18 cellular contexts compared by ENCODE assay signal in genomic region chr1:36212782-36213181, GRCh38. TPM values are rescaled to one million over a fixed set of nuclear protein-coding genes. Genes with fewer than 3 reads are reported as not detected.
DNase-seq lines count a peak whose midpoint lies in the region; ATAC-seq, FAIRE-seq and TF ChIP-seq lines count a peak whose summit lies in the region.
"Had no signal": no experiment of that assay in that cellular context is flagged by ENCODE, and none has a peak within 500 bp of the region (broad histone marks: within the 10 kb centered on the region; RNA-seq: fewer than 3 reads in every experiment).

No MANE protein-coding gene starts in this region.

- H4K91ac ChIP-seq in neuronal stem cell (ENCODE audit: low read depth, low read length, poor library complexity) = no peak overlapping the region

- CTCF ChIA-PET in Caco-2 (lab: Charles Lee) = no interaction called here
- CTCF ChIA-PET in GM12878 (lab: Yijun Ruan, JAX) = no interaction called here

- H2AFZ ChIP-seq in GM12878 (ENCODE audit: control insufficient read depth, low read depth, low read length) (peak overlapping the region; percentile 65), neuronal stem cell (ENCODE audit: low read length) (peak overlapping the region; percentile 39)
- H2AFZ ChIP-seq: neural progenitor cell had no signal

- no peak overlapping the region for H4K8ac ChIP-seq in neuronal stem cell (ENCODE audit: low read depth, low read length)

- H3K4me1 ChIP-seq in Caco-2 (no peaks in the 10 kb centered on the region), GM12878 (ENCODE audit: control insufficient read depth, insufficient read depth, low read length) (peaks cover 3% of the 10 kb centered on the region; the same call in 1 of the 2 replicates), neuronal stem cell (ENCODE audit: control insufficient read depth in 2 of 2, insufficient read depth in 1 of 2, low read depth in 1 of 2, low read length in 2 of 2) (no peaks in the 10 kb centered on the region)
- H3K4me1 ChIP-seq: neural progenitor cell had no signal

- H3K23ac ChIP-seq in neuronal stem cell (ENCODE audit: low read depth, low read length, poor library complexity) = no peak overlapping the region

- H3K9ac ChIP-seq in GM12878 (ENCODE audit: control insufficient read depth, insufficient read depth, low read length) = no peak overlapping the region
- peak overlapping the region; percentile 12 for H3K9ac ChIP-seq in neuronal stem cell (ENCODE audit: low read depth, low read length, poor library complexity)
- H3K9ac ChIP-seq: neural progenitor cell had no signal

- no peak overlapping the region for H2AK5ac ChIP-seq in neuronal stem cell (ENCODE audit: low read depth, low read length)

- H3K4me1 Mint-ChIP-seq in Caco-2 (ENCODE audit: low read depth, unreplicated experiment) = no peaks in the 10 kb centered on the region
- H3K4me1 Mint-ChIP-seq: neural progenitor cell had no signal

- H3K9me3 ChIP-seq in Caco-2 (no peaks in the 10 kb centered on the region), GM12878 (replicated peaks; ENCODE audit: control insufficient read depth, insufficient read depth, low read length) (no peaks in the 10 kb centered on the region), neuronal stem cell (replicated peaks in 1 of 2; ENCODE audit: control insufficient read depth in 2 of 2, insufficient read depth in 1 of 2, low read depth in 1 of 2, low read length in 2 of 2) (no peaks in the 10 kb centered on the region)
- H3K9me3 ChIP-seq: right lobe of liver had no signal

- H3K79me2 ChIP-seq in GM12878 (ENCODE audit: control insufficient read depth, insufficient read depth, low read length) = no peaks in the 10 kb centered on the region

- no peaks in the 10 kb centered on the region for H4K20me1 ChIP-seq in GM12878 (ENCODE audit: control insufficient read depth, insufficient read depth)

- FAIRE-seq in GM12878 (lab: Jason Lieb, UNC) = no peak
- FAIRE-seq: D721Med, TTC549 had no signal

- POLR2A ChIA-PET in Caco-2 (lab: Charles Lee) = no interaction called here
- POLR2A ChIA-PET in GM12878 (lab: Charles Lee) = no interaction called here

- no TSS peak for BruUV-seq in Caco-2 (replicated peaks; lab: Mats Ljungman, UMichigan)
- BruUV-seq in GM12878 (replicated peaks; lab: Mats Ljungman, UMichigan) = no TSS peak

- no peak for TF ChIP-seq POLR2A in NB4 (IDR thresholded peaks at IDR 0.05; ENCODE audit: extremely low read depth, insufficient read length)
- no peak for TF ChIP-seq POLR2A in GM12878 (IDR thresholded peaks at IDR 0.05; ENCODE audit: low read depth, low read length)

- H3K36me3 Mint-ChIP-seq in Caco-2 (ENCODE audit: insufficient read depth, unreplicated experiment) = no peaks in the 10 kb centered on the region
- H3K36me3 Mint-ChIP-seq: neural progenitor cell had no signal

- H3K27me3 Mint-ChIP-seq in Caco-2 (ENCODE audit: insufficient read depth, unreplicated experiment) = no peaks in the 10 kb centered on the region

- H2BK15ac ChIP-seq in neuronal stem cell (ENCODE audit: low read length) = no peak overlapping the region

- H3K4ac ChIP-seq in neuronal stem cell (ENCODE audit: low read length) = no peak overlapping the region

- H3K4me3 Mint-ChIP-seq in Caco-2 (ENCODE audit: unreplicated experiment) = no peak overlapping the region
- H3K4me3 Mint-ChIP-seq: neural progenitor cell had no signal

- no peak overlapping the region for H3K14ac ChIP-seq in neuronal stem cell (ENCODE audit: low read length)

- DNase-seq in Caco-2 (no peak), NB4 (ENCODE audit: low read depth) (peak; percentile 44), GM12878 (ENCODE audit: low read depth, low spot score) (no peak), neuronal stem cell (ENCODE audit: low spot score) (no peak), NCI-H524 treated with DMSO at 0.1 percent for 48 hours (lab: John Stamatoyannopoulos, UW) (no peak), HCEC 1CT (no peak), NCI-H2171 (lab: John Stamatoyannopoulos, UW) (no peak)
- DNase-seq: activated gamma-delta T cell treated with Interleukin-2 at 50 U/mL for 16 hours; foreskin melanocyte; NCI-H2029 treated with DMSO at 0.1 percent for 48 hours; right lobe of liver; SHP77 treated with DMSO at 0.1 percent for 48 hours; stimulated activated CD4-positive, alpha-beta T cell treated with anti-CD3 and anti-CD28 coated beads, Interleukin-4, amount 100 ng/mL, for 1 hour had no signal

- H2BK12ac ChIP-seq in neuronal stem cell (ENCODE audit: low read length) = no peak overlapping the region

- no peaks in the 10 kb centered on the region for H3K36me3 ChIP-seq in Caco-2 (ENCODE audit: control insufficient read depth, insufficient read depth, low read length)
- no peaks in the 10 kb centered on the region for H3K36me3 ChIP-seq in GM12878 (ENCODE audit: control insufficient read depth in 2 of 2, insufficient read depth in 2 of 2, low read length in 1 of 2)
- H3K36me3 ChIP-seq in neuronal stem cell (replicated peaks in 1 of 2; ENCODE audit: control insufficient read depth in 2 of 2, insufficient read depth in 2 of 2, low read length in 2 of 2) = no peaks in the 10 kb centered on the region
- H3K36me3 ChIP-seq: neural progenitor cell, right lobe of liver had no signal

- H3K27ac ChIP-seq in GM12878 (ENCODE audit: control insufficient read depth, insufficient read depth) (no peak overlapping the region), neuronal stem cell (replicated peaks; ENCODE audit: low read length) (no peak overlapping the region)
- H3K27ac ChIP-seq: neural progenitor cell, right lobe of liver had no signal

- peak overlapping the region; percentile 45 for H3K27ac Mint-ChIP-seq in Caco-2 (ENCODE audit: unreplicated experiment)
- H3K27ac Mint-ChIP-seq: neural progenitor cell had no signal

- intact Hi-C loops in Caco-2 (cut with micrococcal nuclease; ENCODE audit: unreplicated experiment) = no loop called here
- intact Hi-C loops in GM12878 (cut with micrococcal nuclease; ENCODE audit: unreplicated experiment) = no loop called here

- 69% methylated on average over 2 of the region's 2 CpGs for WGBS in GM12878 (ENCODE audit: insufficient coverage, insufficient replicate concordance, low lambda C conversion rate, missing lambda C conversion rate)
- WGBS in neuronal stem cell (ENCODE audit: extremely low coverage in 2 of 2, insufficient read length in 2 of 2, insufficient replicate concordance in 1 of 2), 2 donors = no CpG with 5 or more reads among the region's 2 CpGs

- RAD21 ChIA-PET in GM12878 (lab: Charles Lee; ENCODE audit: unreplicated experiment) = interaction anchor here (0.6 kb wide), 1 partner anchor 94 kb away, joined by 3 read pairs; no protein-coding TSS in a partner anchor

- no peaks in the 10 kb centered on the region for H3K79me1 ChIP-seq in neuronal stem cell (ENCODE audit: low read depth, low read length)

- no peak overlapping the region for H3K18ac ChIP-seq in neuronal stem cell (ENCODE audit: low read length)

- no peak overlapping the region for H2BK5ac ChIP-seq in neuronal stem cell (ENCODE audit: low read length)

- TF ChIP-seq CTCF in Caco-2 (IDR thresholded peaks at IDR 0.05; ENCODE audit: insufficient read depth in 1 of 2, low read depth in 1 of 2, low read length in 1 of 2, severe bottlenecking in 1 of 2, unreplicated experiment in 1 of 2) (no peak), NB4 (IDR thresholded peaks at IDR 0.05; ENCODE audit: low read depth, low read length) (no peak), GM12878 (IDR thresholded peaks at IDR 0.05 in 2 of 3, conservative IDR thresholded peaks at IDR 0.05 in 1 of 3; ENCODE audit: control insufficient read depth in 2 of 3, extremely low read depth in 1 of 3, insufficient read depth in 1 of 3, low read depth in 3 of 3, low read length in 3 of 3) (no peak)

- ATAC-seq in GM12878 (no peak), HG03159 (IDR thresholded peaks at IDR 0.05; ENCODE audit: unreplicated experiment) (no peak)

- H2BK120ac ChIP-seq in neuronal stem cell (ENCODE audit: low read depth, low read length) = no peak overlapping the region

- in situ Hi-C loops in GM12878 (cut with MboI) = no loop called here

- no peak overlapping the region for H3K4me2 ChIP-seq in GM12878 (ENCODE audit: control insufficient read depth, insufficient read depth)
- no peak overlapping the region for H3K4me2 ChIP-seq in neuronal stem cell (ENCODE audit: insufficient read depth, low read length, poor library complexity, severe bottlenecking)
- H3K4me2 ChIP-seq: neural progenitor cell had no signal

- H3K4me3 ChIP-seq in Caco-2 (ENCODE audit: low read depth, low read length) (no peak overlapping the region), NB4 (ENCODE audit: low read depth, low read length) (no peak overlapping the region), GM12878 (no peak overlapping the region), neuronal stem cell (ENCODE audit: low read length in 2 of 2) (no peak overlapping the region)
- H3K4me3 ChIP-seq: lung, neural progenitor cell, right lobe of liver had no signal

- H3K27me3 ChIP-seq in Caco-2 (replicated peaks; ENCODE audit: control insufficient read depth, insufficient read depth, low read length) (no peaks in the 10 kb centered on the region), GM12878 (replicated peaks in 1 of 2; ENCODE audit: control insufficient read depth in 2 of 2, insufficient read depth in 2 of 2, low read length in 1 of 2) (no peaks in the 10 kb centered on the region), neuronal stem cell (ENCODE audit: control insufficient read depth in 3 of 3, insufficient read depth in 3 of 3, low read depth in 1 of 3, low read length in 3 of 3) (peaks cover 0 to 7% (median 0%) of the 10 kb centered on the region in 3 experiments)
- H3K27me3 ChIP-seq: neural progenitor cell, right lobe of liver had no signal

- TF ChIP-seq EP300 in GM12878 (IDR thresholded peaks at IDR 0.05; ENCODE audit: borderline replicate concordance in 1 of 2, control insufficient read depth in 1 of 2, low read depth in 2 of 2, low read length in 2 of 2) = no peak

- H3K9me3 Mint-ChIP-seq in Caco-2 (ENCODE audit: unreplicated experiment) = no peaks in the 10 kb centered on the region
- H3K9me3 Mint-ChIP-seq: neural progenitor cell had no signal

- TF ChIP-seq RAD21 in GM12878 (IDR thresholded peaks at IDR 0.05; ENCODE audit: insufficient read depth, low read depth, low read length) = no peak

- SMC1A ChIA-PET in GM12878 (lab: Charles Lee; ENCODE audit: uncharacterized antibody, unreplicated experiment) = interaction anchor here (1.1 kb wide), 1 partner anchor 25 kb away, joined by 4 read pairs; no protein-coding TSS in a partner anchor

RNA-seq across cellular contexts. Expression of gene THRAP3, which starts 11.5 kb away (rescaled TPM):
- total RNA-seq in Caco-2 (2022) (86.8 and 89.1 TPM in 2 replicates), GM12878 (2014; rRNA removed) (76.2 and 77.4 TPM in 2 replicates), GM12878 (2014; rRNA removed; fragmentation: Illumina TruSeq; extraction: Trizol) (146 and 149 TPM in 2 replicates), GM12878 (2021) (135 and 136 TPM in 2 replicates)
- 61.9 and 62.2 TPM in 2 replicates for total RNA-seq in GM12878 (2013; cell fraction: nucleolus; rRNA removed)
- polyA plus RNA-seq in GM12878 (2011; ENCODE audit: low read depth) = 36.4 TPM
- polyA plus RNA-seq in GM12878 (2011; rRNA removed) (98.0 and 109 TPM in 2 replicates), GM12878 (2014; fragmentation: Illumina TruSeq; extraction: Trizol) (153 and 173 TPM in 2 replicates), GM12878 (2014; fragmentation: Nextera tagmentation; extraction: Ambion mirVana) (100 to 1,000 TPM in 1 of 2 experiments, 10 to 100 TPM in 1; 76.3 to 173 TPM), GM12878 (2014; rRNA removed) (80.0 and 96.9 TPM in 2 replicates), GM12878 (2016; fragmentation: Nextera tagmentation; extraction: Ambion mirVana) (100 to 1,000 TPM; 135 to 151 TPM)
- 53.6 and 64.1 TPM in 2 replicates for polyA plus RNA-seq in GM12878 (2011; cell fraction: cytosol; rRNA removed)
- polyA plus RNA-seq in GM12878 (2011; cell fraction: nucleus; rRNA removed) = 57.5 and 60.4 TPM in 2 replicates
- polyA plus RNA-seq in GM12878 (2012) = 58.3 and 61.2 TPM in 2 replicates
- 112 and 132 TPM in 2 replicates for polyA minus RNA-seq in GM12878 (2011; rRNA and poly(A)+ RNA removed)
- 40.8 and 57.2 TPM in 2 replicates for polyA minus RNA-seq in GM12878 (2011; cell fraction: cytosol; rRNA and poly(A)+ RNA removed)
- 33.6 and 44.1 TPM in 2 replicates for polyA minus RNA-seq in GM12878 (2011; cell fraction: nucleus; rRNA and poly(A)+ RNA removed)
- 78.9 TPM for polyA plus RNA-seq in neuronal stem cell (2013, experiment 1 of 2)
- 76.8 TPM for polyA plus RNA-seq in neuronal stem cell (2013, experiment 2 of 2)

RNA-seq across cellular contexts. Expression of gene MAP7D1, which starts 56.8 kb away (rescaled TPM):
- total RNA-seq in Caco-2 (2022) (33.7 and 37.7 TPM in 2 replicates), GM12878 (2014; rRNA removed) (36.2 and 44.4 TPM in 2 replicates), GM12878 (2014; rRNA removed; fragmentation: Illumina TruSeq; extraction: Trizol) (26.9 and 32.0 TPM in 2 replicates), GM12878 (2021) (95.6 and 97.6 TPM in 2 replicates)
- total RNA-seq in GM12878 (2013; cell fraction: nucleolus; rRNA removed) = 40.9 and 49.7 TPM in 2 replicates
- polyA plus RNA-seq in GM12878 (2011; ENCODE audit: low read depth) = 26.1 TPM
- polyA plus RNA-seq in GM12878 (2011; rRNA removed) (10.2 and 16.4 TPM in 2 replicates), GM12878 (2014; fragmentation: Illumina TruSeq; extraction: Trizol) (17.8 and 38.9 TPM in 2 replicates), GM12878 (2014; fragmentation: Nextera tagmentation; extraction: Ambion mirVana) (10 to 100 TPM in 1 of 2 experiments, 1 to 10 TPM in 1; 4.4 to 11.2 TPM), GM12878 (2014; rRNA removed) (45.3 and 55.6 TPM in 2 replicates), GM12878 (2016; fragmentation: Nextera tagmentation; extraction: Ambion mirVana) (10 to 100 TPM; 10.0 to 14.4 TPM)
- polyA plus RNA-seq in GM12878 (2011; cell fraction: cytosol; rRNA removed) = 16.5 and 22.1 TPM in 2 replicates
- polyA plus RNA-seq in GM12878 (2011; cell fraction: nucleus; rRNA removed) = 40.7 and 54.8 TPM in 2 replicates
- 34.5 and 44.0 TPM in 2 replicates for polyA plus RNA-seq in GM12878 (2012)
- 9.6 and 19.9 TPM in 2 replicates for polyA minus RNA-seq in GM12878 (2011; rRNA and poly(A)+ RNA removed)
- 19.1 and 22.8 TPM in 2 replicates for polyA minus RNA-seq in GM12878 (2011; cell fraction: cytosol; rRNA and poly(A)+ RNA removed)
- polyA minus RNA-seq in GM12878 (2011; cell fraction: nucleus; rRNA and poly(A)+ RNA removed) = 8.7 and 20.3 TPM in 2 replicates
- polyA plus RNA-seq in neuronal stem cell (2013, experiment 1 of 2) = 101 TPM
- 97.7 TPM for polyA plus RNA-seq in neuronal stem cell (2013, experiment 2 of 2)
